Comparison of ENCODE assay signal across 20 cellular contexts in genomic region chr2:165371356-165371755, GRCh38.
DNase-seq lines count a peak whose midpoint lies in the region; ATAC-seq lines count a peak whose summit lies in the region.
"Had no signal": no experiment of that assay in that cellular context is flagged by ENCODE, and none has a peak within 500 bp of the region (broad histone marks: within the 10 kb centered on the region; RNA-seq: fewer than 3 reads in every experiment).

No MANE protein-coding gene starts in this region.

- no peaks in the 10 kb centered on the region for H3K9me3 Mint-ChIP-seq in activated T-cell treated with anti-CD3 and anti-CD28 coated beads, Interleukin-2, amount 50 U/mL, for 24 hours
- H3K9me3 Mint-ChIP-seq: naive B cell; T-helper 1 cell treated with Interleukin-12 subunit alpha and Interleukin-12 subunit beta and Interleukin-4 antibody, amounts not matched to agents 30 μg/mL and 1 μg/mL, for 36 hours had no signal

- H3K27ac Mint-ChIP-seq in activated T-cell treated with anti-CD3 and anti-CD28 coated beads, Interleukin-2, amount 50 U/mL, for 24 hours, result no peak overlapping the region
- H3K27ac Mint-ChIP-seq: naive B cell; T-helper 1 cell treated with Interleukin-12 subunit alpha and Interleukin-12 subunit beta and Interleukin-4 antibody, amounts not matched to agents 30 μg/mL and 1 μg/mL, for 36 hours had no signal

- no peak for ATAC-seq in GM21360 (IDR thresholded peaks at IDR 0.05; ENCODE audit: unreplicated experiment)
- no peak for ATAC-seq in GM19324 (IDR thresholded peaks at IDR 0.05; ENCODE audit: low FRiP score, unreplicated experiment)
- ATAC-seq: foreskin keratinocyte, HCT116, pancreas, Right ventricle myocardium inferior had no signal

- no peaks in the 10 kb centered on the region for H3K4me1 Mint-ChIP-seq in activated T-cell treated with anti-CD3 and anti-CD28 coated beads, Interleukin-2, amount 50 U/mL, for 24 hours (ENCODE audit: low read depth)
- H3K4me1 Mint-ChIP-seq: naive B cell had no signal

- no peak overlapping the region for H3K4me3 Mint-ChIP-seq in activated T-cell treated with anti-CD3 and anti-CD28 coated beads, Interleukin-2, amount 50 U/mL, for 24 hours
- H3K4me3 Mint-ChIP-seq: naive B cell; T-helper 1 cell treated with Interleukin-12 subunit alpha and Interleukin-12 subunit beta and Interleukin-4 antibody, amounts not matched to agents 30 μg/mL and 1 μg/mL, for 36 hours had no signal

- peak; percentile 6 for DNase-seq in ELF-1 (ENCODE audit: low read depth, low spot score)
- peak; percentile 77 for DNase-seq in NCI-H146 treated with DMSO at 0.1 percent for 48 hours (lab: John Stamatoyannopoulos, UW; ENCODE audit: unreplicated experiment)
- peak; percentile 84 for DNase-seq in NCI-H510A (lab: John Stamatoyannopoulos, UW)
- peak; percentile 10 for DNase-seq in iPS-NIHi7 (ENCODE audit: extremely low spot score)
- no peak for DNase-seq in activated T-cell treated with anti-CD3 and anti-CD28 coated beads, Interleukin-2, amount 50 U/mL, for 24 hours
- no peak for DNase-seq in activated CD4-positive, alpha-beta T cell treated with anti-CD3 and anti-CD28 coated beads, Interleukin-2, amount 50 U/mL, for 4 hours
- DNase-seq: activated CD4-positive, alpha-beta T cell treated with anti-CD3 and anti-CD28 coated beads for 1 hour; activated CD8-positive, alpha-beta memory T cell treated with anti-CD3 and anti-CD28 coated beads, Interleukin-2, amount 50 U/mL, for 4 hours; activated naive CD4-positive, alpha-beta T cell; foreskin keratinocyte; naive B cell; pancreas; stimulated activated CD4-positive, alpha-beta T cell treated with anti-CD3 and anti-CD28 coated beads, Interleukin-4, amount 100 ng/mL, for 24 hours; stimulated activated CD8-positive, alpha-beta memory T cell treated with anti-CD3 and anti-CD28 coated beads, Interleukin-4, amount 100 ng/mL, for 48 hours; testis had no signal

- no peaks in the 10 kb centered on the region for H3K27me3 Mint-ChIP-seq in activated T-cell treated with anti-CD3 and anti-CD28 coated beads, Interleukin-2, amount 50 U/mL, for 24 hours
- H3K27me3 Mint-ChIP-seq: naive B cell had no signal

- no peaks in the 10 kb centered on the region for H3K36me3 Mint-ChIP-seq in activated T-cell treated with anti-CD3 and anti-CD28 coated beads, Interleukin-2, amount 50 U/mL, for 24 hours (ENCODE audit: low read depth)
- H3K36me3 Mint-ChIP-seq: naive B cell had no signal

Comparison
In these comparisons a context has a peak if more than half of its experiments do, and no peak if none do; other contexts are left out.
1. DNase-seq: peak in ELF-1 (single experiment), NCI-H146 treated with DMSO at 0.1 percent for 48 hours (single experiment), NCI-H510A (single experiment) and iPS-NIHi7 (single experiment); none in activated T-cell treated with anti-CD3 and anti-CD28 coated beads, Interleukin-2, amount 50 U/mL, for 24 hours (single experiment) and activated CD4-positive, alpha-beta T cell treated with anti-CD3 and anti-CD28 coated beads, Interleukin-2, amount 50 U/mL, for 4 hours (0 of 2).